Comparison of ENCODE assay signal across 24 cellular contexts in the genomic region with DNA sequence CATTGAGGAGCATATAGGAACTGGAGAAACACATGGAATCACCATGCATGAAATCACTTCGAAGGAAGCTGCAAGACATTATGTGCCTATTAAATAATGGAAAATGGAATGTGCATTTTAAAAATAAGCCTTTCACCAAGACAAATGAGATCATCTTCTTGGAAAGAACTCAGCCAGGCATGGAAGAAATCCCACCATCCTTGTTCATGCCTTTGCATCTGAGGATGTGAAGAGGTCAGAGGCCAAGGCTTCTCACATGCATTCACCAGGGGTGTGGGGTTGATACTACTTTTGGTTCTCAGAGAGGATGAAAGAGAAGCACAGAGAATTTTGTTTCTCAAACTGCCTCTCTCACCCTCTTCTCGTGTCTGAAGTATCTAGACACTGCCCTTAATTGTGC.
"Had no signal": no experiment of that assay in that cellular context is flagged by ENCODE, and none has a peak within 500 bp of the region (broad histone marks: within the 10 kb centered on the region; RNA-seq: fewer than 3 reads in every experiment).

No MANE protein-coding gene starts in this region.

- H3K27ac ChIP-seq: coronary artery, foreskin keratinocyte, heart right ventricle, left lung, vagina had no signal

- H3K27me3 Mint-ChIP-seq: type B pancreatic cell had no signal

- ATAC-seq: activated CD4-positive, alpha-beta T cell treated with anti-CD3 and anti-CD28 coated beads for 36 hours; effector memory CD8-positive, alpha-beta T cell; foreskin keratinocyte; heart right ventricle; left lung; right cardiac atrium; T-cell had no signal

- H3K4me1 Mint-ChIP-seq: activated CD4-positive, alpha-beta T cell treated with anti-CD3 and anti-CD28 coated beads for 36 hours; naive B cell; T-cell had no signal

- H3K9me3 Mint-ChIP-seq: effector memory CD8-positive, alpha-beta T cell; type B pancreatic cell had no signal

- H3K36me3 ChIP-seq: heart right ventricle, left lung, vagina had no signal

- H3K27ac Mint-ChIP-seq: activated CD4-positive, alpha-beta T cell treated with anti-CD3 and anti-CD28 coated beads for 36 hours; activated naive CD8-positive, alpha-beta T cell; effector memory CD8-positive, alpha-beta T cell; naive B cell; T-cell; T-helper 2 cell treated with Interferon-gamma antibody and Interleukin-4, amounts not matched to agents 5 μg/mL and 100 μg/mL, for 36 hours; type B pancreatic cell had no signal

- H3K4me3 Mint-ChIP-seq: activated CD4-positive, alpha-beta T cell treated with anti-CD3 and anti-CD28 coated beads for 36 hours; activated naive CD8-positive, alpha-beta T cell; effector memory CD8-positive, alpha-beta T cell; naive B cell; T-cell; T-helper 2 cell treated with Interferon-gamma antibody and Interleukin-4, amounts not matched to agents 5 μg/mL and 100 μg/mL, for 36 hours; type B pancreatic cell had no signal

- H3K36me3 Mint-ChIP-seq: T-cell, type B pancreatic cell had no signal

- H3K27me3 ChIP-seq: heart right ventricle, left lung, vagina had no signal

- H3K4me3 ChIP-seq: coronary artery, heart right ventricle, left lung, vagina had no signal

- H3K9me3 ChIP-seq: left lung, vagina had no signal

- DNase-seq: activated CD4-positive, alpha-beta T cell treated with anti-CD3 and anti-CD28 coated beads for 36 hours; activated CD4-positive, alpha-beta T cell treated with anti-CD3 and anti-CD28 coated beads, Interleukin-2, amount 50 U/mL, for 4 hours; activated CD4-positive, CD25-positive, alpha-beta regulatory T cell; activated effector memory CD4-positive, alpha-beta T cell treated with Interleukin-2 at 50 U/mL for 16 hours; activated naive CD4-positive, alpha-beta T cell treated with Interleukin-2 at 50 U/mL for 16 hours; anterior cingulate cortex; cerebellar nuclear complex; effector memory CD8-positive, alpha-beta T cell; erythroblast; foreskin keratinocyte; heart right ventricle; kidney glomerular epithelial cell; left lung; naive B cell; nucleus accumbens; right cardiac atrium; stimulated activated CD4-positive, alpha-beta T cell treated with anti-CD3 and anti-CD28 coated beads, Interleukin-2, amount 100 ng/mL, for 48 hours; stimulated activated naive CD4-positive, alpha-beta T cell treated with Interleukin-2 at 50 U/mL for 16 hours; T-cell had no signal

- H3K4me1 ChIP-seq: foreskin keratinocyte, left lung had no signal
